ENCODE assay signal across 21 cellular contexts in genomic region chr6:169626169-169626833, GRCh38.
"Had no signal": no experiment of that assay in that cellular context is flagged by ENCODE, and none has a peak within 500 bp of the region (broad histone marks: within the 10 kb centered on the region; RNA-seq: fewer than 3 reads in every experiment).

No MANE protein-coding gene starts in this region.

- H3K4me3 Mint-ChIP-seq: activated B cell treated with CpG ODN at 0.5 μM for 24 hours; activated naive CD8-positive, alpha-beta T cell treated with anti-CD3 and anti-CD28 coated beads for 36 hours; natural killer cell; type B pancreatic cell had no signal

- H3K4me1 ChIP-seq: colonic mucosa, gastroesophageal sphincter, heart left ventricle, parathyroid adenoma, testis had no signal

- H3K27me3 Mint-ChIP-seq: activated B cell treated with CpG ODN at 0.5 μM for 24 hours; activated naive CD8-positive, alpha-beta T cell treated with anti-CD3 and anti-CD28 coated beads for 36 hours; type B pancreatic cell had no signal

- H3K27me3 ChIP-seq: colonic mucosa, dorsolateral prefrontal cortex, gastroesophageal sphincter, heart left ventricle, testis had no signal

- H3K4me1 Mint-ChIP-seq: activated B cell treated with CpG ODN at 0.5 μM for 24 hours; activated naive CD8-positive, alpha-beta T cell treated with anti-CD3 and anti-CD28 coated beads for 36 hours had no signal

- H3K4me3 ChIP-seq: colonic mucosa, dorsolateral prefrontal cortex, gastroesophageal sphincter, heart left ventricle, testis had no signal

- H3K36me3 Mint-ChIP-seq: natural killer cell had no signal

- H3K27ac ChIP-seq: colonic mucosa, dorsolateral prefrontal cortex, epithelial cell of prostate, gastroesophageal sphincter, heart left ventricle, parathyroid adenoma, testis had no signal

- H3K36me3 ChIP-seq: colonic mucosa had no signal

- H3K9ac ChIP-seq: parathyroid adenoma had no signal

- ATAC-seq: gastroesophageal sphincter, left lobe of liver, natural killer cell had no signal

- H3K9me3 ChIP-seq: colonic mucosa, gastroesophageal sphincter, heart left ventricle, testis had no signal

- H3K9me3 Mint-ChIP-seq: activated B cell treated with CpG ODN at 0.5 μM for 24 hours; activated naive CD8-positive, alpha-beta T cell treated with anti-CD3 and anti-CD28 coated beads for 36 hours; natural killer cell; type B pancreatic cell had no signal

- FAIRE-seq: bronchial epithelial cell had no signal

- H3K27ac Mint-ChIP-seq: activated B cell treated with CpG ODN at 0.5 μM for 24 hours; activated naive CD8-positive, alpha-beta T cell treated with anti-CD3 and anti-CD28 coated beads for 36 hours; type B pancreatic cell had no signal

- DNase-seq: activated B cell treated with CpG ODN at 0.5 μM for 24 hours; activated CD4-positive, alpha-beta T cell treated with anti-CD3 and anti-CD28 coated beads for 4 hours; activated CD4-positive, alpha-beta T cell treated with anti-CD3 and anti-CD28 coated beads, Interleukin-2, amount 50 U/mL, for 48 hours; activated CD8-positive, alpha-beta memory T cell treated with anti-CD3 and anti-CD28 coated beads, Interleukin-2, amount 50 U/mL, for 48 hours; activated naive CD4-positive, alpha-beta T cell treated with Interleukin-2 at 50 U/mL for 16 hours; activated naive CD8-positive, alpha-beta T cell treated with anti-CD3 and anti-CD28 coated beads for 36 hours; colonic mucosa; dorsolateral prefrontal cortex; heart left ventricle; islet precursor cell; midbrain; natural killer cell; stimulated activated CD4-positive, alpha-beta T cell treated with anti-CD3 and anti-CD28 coated beads, Interleukin-1b, Interleukin-23, amount 100 ng/mL, for 48 hours; T-helper 9 cell; testis had no signal
